8 cellular contexts compared by ENCODE assay signal in genomic region chr16:30805370-30806169, GRCh38. TPM values are rescaled to one million over a fixed set of nuclear protein-coding genes. Genes with fewer than 3 reads are reported as not detected.
A peak's percentile ranks its signal among the peaks of the same experiment; 100 is the strongest.
DNase-seq lines count a peak whose midpoint lies in the region; FAIRE-seq and TF ChIP-seq lines count a peak whose summit lies in the region.

No MANE protein-coding gene starts in this region.

- in situ Hi-C loops in ACHN (cut with HindIII; ENCODE audit: low pct_ligation_motif_present, low pct_unique_long_range_greater_than_20kb, low sequenced_read_pairs) (no loop called here), KBM-7 (cut with MboI; ENCODE audit: low pct_unique_long_range_greater_than_20kb, low sequenced_read_pairs) (no loop called here)

- TF ChIP-seq CTCF in colonic mucosa (IDR thresholded peaks at IDR 0.05) = no peak

- no peaks in the 10 kb centered on the region for H3K9me3 ChIP-seq in colonic mucosa

- DNase-seq in ACHN (peak; percentile 85), GM19239 (ENCODE audit: insufficient read length, low spot score) (no peak), NCI-H2171 (lab: John Stamatoyannopoulos, UW) (peak; percentile 73), colonic mucosa (peak; percentile 86), kidney glomerular epithelial cell (lab: John Stamatoyannopoulos, UW) (peak; percentile 74), KBM-7 (no peak)
- DNase-seq in activated CD4-positive, alpha-beta T cell treated with anti-CD3 and anti-CD28 coated beads for 4 hours = peak; percentile 49 to 52
- DNase-seq in stimulated activated CD4-positive, alpha-beta T cell treated with anti-CD3 and anti-CD28 coated beads, Interleukin-12 subunit alpha, Interleukin-12 subunit beta, amount 100 ng/mL, for 4 hours = peak; percentile 64

- peak; percentile 31 for FAIRE-seq in GM19239 (lab: Jason Lieb, UNC)

- H3K36me3 ChIP-seq in colonic mucosa = no peaks in the 10 kb centered on the region

- H3K4me3 ChIP-seq in colonic mucosa = peak overlapping the region; percentile 68

- H3K27me3 ChIP-seq in colonic mucosa = no peaks in the 10 kb centered on the region

- H3K9ac ChIP-seq in colonic mucosa (ENCODE audit: low read depth in 2 of 2, low read length in 2 of 2) = peak overlapping the region; percentile 89 to 97

- intact Hi-C loops in colonic mucosa (cut with DNase I) = loop anchor here (2.0 kb wide), 1 partner anchor 19 kb away; the partner anchor contains the start of gene ZNF629

- peak overlapping the region; percentile 81 for H3K27ac ChIP-seq in colonic mucosa

- peaks cover 4% of the 10 kb centered on the region for H3K4me1 ChIP-seq in colonic mucosa

RNA-seq across cellular contexts. Expression of gene ZNF629, which starts 18.6 kb away (rescaled TPM):
- 10 to 100 TPM; 11.8 to 15.2 TPM for total RNA-seq in colonic mucosa

RNA-seq across cellular contexts. Expression of gene RNF40, which starts 43.4 kb away (rescaled TPM):
- 100 to 1,000 TPM in 1 of 2 donors, 10 to 100 TPM in 1; 94.6 to 117 TPM for total RNA-seq in colonic mucosa

RNA-seq across cellular contexts. Expression of gene CFAP119, which starts 43.7 kb away (rescaled TPM):
- total RNA-seq in colonic mucosa = 10 to 100 TPM in 1 of 2 donors, 1 to 10 TPM in 1; 8.6 to 12.7 TPM

RNA-seq across cellular contexts. Expression of gene PHKG2, which starts 57.3 kb away (rescaled TPM):
- total RNA-seq in colonic mucosa = 10 to 100 TPM; 33.6 to 47.8 TPM

Comparison
In these comparisons a context has a peak if more than half of its experiments do, and no peak if none do; other contexts are left out.
1. DNase-seq: peak in ACHN (single experiment), NCI-H2171 (single experiment), activated CD4-positive, alpha-beta T cell treated with anti-CD3 and anti-CD28 coated beads for 4 hours (2 of 2), colonic mucosa (single experiment), kidney glomerular epithelial cell (single experiment) and stimulated activated CD4-positive, alpha-beta T cell treated with anti-CD3 and anti-CD28 coated beads, Interleukin-12 subunit alpha, Interleukin-12 subunit beta, amount 100 ng/mL, for 4 hours (single experiment); none in GM19239 (single experiment) and KBM-7 (single experiment).